19 cellular contexts compared by ENCODE assay signal in the genomic region with DNA sequence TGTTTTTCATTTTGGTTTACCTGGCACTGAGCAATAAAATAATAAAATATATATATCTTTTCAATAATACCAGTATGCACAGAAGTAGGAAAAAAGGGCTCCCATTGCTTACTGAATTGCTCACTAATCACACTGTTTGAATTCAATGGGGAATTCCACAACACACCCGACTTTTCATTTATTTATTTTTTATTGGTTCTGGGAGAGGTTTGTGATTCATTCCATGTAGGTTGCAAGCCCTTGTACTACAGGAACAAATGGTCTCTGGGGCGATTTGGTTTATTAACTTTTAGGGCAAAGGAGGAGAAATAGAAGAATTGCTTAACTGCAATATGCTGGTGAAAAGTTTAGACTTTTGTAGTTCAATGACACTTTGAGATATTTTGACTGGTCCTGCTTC.
"Had no signal": no experiment of that assay in that cellular context is flagged by ENCODE, and none has a peak within 500 bp of the region (broad histone marks: within the 10 kb centered on the region; RNA-seq: fewer than 3 reads in every experiment).

No MANE protein-coding gene starts in this region.

- H3K27me3 ChIP-seq: heart left ventricle, left lung, pancreas, transverse colon had no signal

- H3K36me3 ChIP-seq: heart left ventricle, left lung, pancreas, transverse colon had no signal

- H3K4me3 ChIP-seq: heart left ventricle, left lung, pancreas, psoas muscle, transverse colon had no signal

- H3K27ac ChIP-seq: heart left ventricle, left lung, pancreas, psoas muscle, transverse colon, VCaP had no signal

- ATAC-seq: activated CD4-positive, CD25-positive, alpha-beta regulatory T cell treated with anti-CD3 and anti-CD28 coated beads, Interleukin-2, amount 50 U/mL, for 24 hours; activated naive CD8-positive, alpha-beta T cell treated with anti-CD3 and anti-CD28 coated beads, Interleukin-2, amount 50 U/mL, for 24 hours; esophagus mucosa; heart left ventricle; left lung; natural killer cell; pancreas; psoas muscle; right cardiac atrium; stimulated activated naive CD8-positive, alpha-beta T cell treated with anti-CD3 and anti-CD28 coated beads, Interleukin-15, amount 100 ng/mL, for 72 hours; T-cell had no signal

- H3K9me3 ChIP-seq: pancreas, psoas muscle, transverse colon had no signal

- DNase-seq: activated CD4-positive, alpha-beta memory T cell treated with anti-CD3 and anti-CD28 coated beads, Interleukin-2, amount 10 ng/mL, durations not matched to agents 7 days and 5 days; activated CD4-positive, alpha-beta T cell treated with anti-CD3 and anti-CD28 coated beads, Interleukin-2, amount 10 ng/mL, durations not matched to agents 24 days and 14 days; activated effector memory CD4-positive, alpha-beta T cell treated with anti-CD3 and anti-CD28 coated beads, Interleukin-2, amount 50 U/mL, for 16 hours; activated naive CD4-positive, alpha-beta T cell treated with anti-CD3 and anti-CD28 coated beads, Interleukin-2, amount 10 ng/mL, durations not matched to agents 7 days and 5 days; activated naive CD8-positive, alpha-beta T cell treated with anti-CD3 and anti-CD28 coated beads, Interleukin-2, amount 50 U/mL, for 24 hours; effector CD8-positive, alpha-beta T cell; heart left ventricle; left lung; natural killer cell; pancreas; psoas muscle; right cardiac atrium; stimulated activated CD4-positive, alpha-beta T cell treated with anti-CD3 and anti-CD28 coated beads, Interleukin-12 subunit alpha, Interleukin-12 subunit beta, amount 100 ng/mL, for 4 hours; stimulated activated naive CD8-positive, alpha-beta T cell treated with anti-CD3 and anti-CD28 coated beads, Interleukin-15, amount 100 ng/mL, for 72 hours; T-cell; transverse colon had no signal

- H3K4me1 ChIP-seq: heart left ventricle, left lung, pancreas, psoas muscle, transverse colon had no signal
